In the genomic region with DNA sequence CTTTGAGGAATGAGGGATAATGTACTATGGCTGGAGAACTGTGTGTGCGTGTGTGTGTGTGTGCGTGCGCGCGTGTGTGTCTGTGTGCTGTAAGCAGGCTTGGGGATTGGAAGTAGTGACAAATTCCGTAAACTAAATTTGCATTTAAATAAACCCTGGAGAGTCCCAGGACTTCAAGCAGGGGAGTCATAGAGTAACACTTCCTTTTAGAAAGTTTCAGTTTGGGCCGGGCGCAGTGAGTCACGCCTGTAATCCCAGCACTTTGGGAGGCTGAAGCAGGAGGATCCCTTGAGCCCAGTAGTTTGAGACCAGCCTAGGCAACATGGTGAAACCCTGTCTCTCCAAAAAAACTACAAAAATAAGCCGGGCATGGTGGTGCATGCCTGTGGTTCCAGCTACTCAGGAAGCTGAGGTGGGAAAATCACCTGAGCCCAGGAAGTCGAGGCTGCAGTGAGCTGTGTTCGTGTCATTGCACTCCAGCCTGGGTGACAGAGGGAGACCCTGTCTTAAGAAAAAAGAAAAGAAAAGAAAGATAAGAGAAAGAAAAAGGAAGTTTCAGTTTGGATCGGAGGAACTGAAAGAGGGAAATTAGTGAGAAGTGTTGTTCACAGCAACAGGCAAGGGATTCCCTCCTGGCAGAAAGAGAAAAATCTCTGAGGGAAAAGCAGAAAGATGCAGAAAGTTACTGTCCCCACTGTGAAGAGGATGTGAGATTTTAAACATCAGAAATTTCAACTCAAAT, we compare ENCODE assay signal across 11 cellular contexts.
DNase-seq lines count a peak whose midpoint lies in the region; ATAC-seq and TF ChIP-seq lines count a peak whose summit lies in the region.
"Had no signal": no experiment of that assay in that cellular context is flagged by ENCODE, and none has a peak within 500 bp of the region (broad histone marks: within the 10 kb centered on the region; RNA-seq: fewer than 3 reads in every experiment).

No MANE protein-coding gene starts in this region.

- peak overlapping the region; percentile 83 for H3K27ac Mint-ChIP-seq in dendritic cell treated with granulocyte-macrophage colony-stimulating factor and Interleukin-4, amounts not matched to agents 40 ng/mL and 50 ng/mL, for 4 days
- H3K27ac Mint-ChIP-seq in activated CD8-positive, alpha-beta T cell treated with anti-CD3 and anti-CD28 coated beads, Interleukin-2, amount 10 ng/mL, durations not matched to agents 7 days and 5 days: no peak overlapping the region
- H3K27ac Mint-ChIP-seq in MCF 10A (ENCODE audit: low read depth, unreplicated experiment): no peak overlapping the region
- H3K27ac Mint-ChIP-seq: CD8-positive, alpha-beta memory T cell had no signal

- H3K36me3 Mint-ChIP-seq in dendritic cell treated with granulocyte-macrophage colony-stimulating factor and Interleukin-4, amounts not matched to agents 40 ng/mL and 50 ng/mL, for 4 days (ENCODE audit: low read depth): no peaks in the 10 kb centered on the region
- no peaks in the 10 kb centered on the region for H3K36me3 Mint-ChIP-seq in activated CD8-positive, alpha-beta T cell treated with anti-CD3 and anti-CD28 coated beads, Interleukin-2, amount 10 ng/mL, durations not matched to agents 7 days and 5 days (ENCODE audit: low read depth)
- H3K36me3 Mint-ChIP-seq in MCF 10A (ENCODE audit: insufficient read depth, unreplicated experiment): no peaks in the 10 kb centered on the region
- H3K36me3 Mint-ChIP-seq: CD8-positive, alpha-beta memory T cell had no signal

- H3K9me3 ChIP-seq in WERI-Rb-1 (ENCODE audit: severe bottlenecking): no peaks in the 10 kb centered on the region
- H3K9me3 ChIP-seq: upper lobe of right lung had no signal

- H3K27me3 Mint-ChIP-seq in dendritic cell treated with granulocyte-macrophage colony-stimulating factor and Interleukin-4, amounts not matched to agents 40 ng/mL and 50 ng/mL, for 4 days: no peaks in the 10 kb centered on the region
- no peaks in the 10 kb centered on the region for H3K27me3 Mint-ChIP-seq in activated CD8-positive, alpha-beta T cell treated with anti-CD3 and anti-CD28 coated beads, Interleukin-2, amount 10 ng/mL, durations not matched to agents 7 days and 5 days (ENCODE audit: low read depth)
- peaks cover 3% of the 10 kb centered on the region for H3K27me3 Mint-ChIP-seq in MCF 10A (ENCODE audit: insufficient read depth, unreplicated experiment)
- H3K27me3 Mint-ChIP-seq: CD8-positive, alpha-beta memory T cell had no signal

- no peak overlapping the region for H3K4me3 ChIP-seq in WERI-Rb-1 (ENCODE audit: low read depth, low read length)
- H3K4me3 ChIP-seq: upper lobe of right lung had no signal

- BruUV-seq in MCF 10A (replicated peaks; lab: Mats Ljungman, UMichigan): no TSS peak

- H3K27ac ChIP-seq in WERI-Rb-1: no peak overlapping the region
- H3K27ac ChIP-seq: upper lobe of right lung had no signal

- peak; percentile 10 for DNase-seq in GM13976 (ENCODE audit: low spot score)
- DNase-seq in activated CD8-positive, alpha-beta T cell treated with anti-CD3 and anti-CD28 coated beads, Interleukin-2, amount 10 ng/mL, durations not matched to agents 7 days and 5 days: no peak
- DNase-seq in WERI-Rb-1: no peak
- no peak for DNase-seq in MCF 10A (ENCODE audit: unreplicated experiment)
- DNase-seq in foreskin melanocyte: no peak
- DNase-seq: CD8-positive, alpha-beta memory T cell; stimulated activated CD4-positive, alpha-beta T cell treated with anti-CD3 and anti-CD28 coated beads, Interleukin-1b, Interleukin-23, amount 100 ng/mL, for 48 hours; upper lobe of right lung had no signal

- H3K27me3 ChIP-seq in WERI-Rb-1 (ENCODE audit: insufficient read depth, low read depth, severe bottlenecking): no peaks in the 10 kb centered on the region
- H3K27me3 ChIP-seq: upper lobe of right lung had no signal

- CTCF ChIA-PET in activated CD8-positive, alpha-beta T cell treated with anti-CD3 and anti-CD28 coated beads, Interleukin-2, amount 10 ng/mL, durations not matched to agents 7 days and 5 days (lab: Charles Lee): no interaction called here
- CTCF ChIA-PET in MCF 10A (lab: Yijun Ruan, JAX): no interaction called here

- ATAC-seq in GM21515 (IDR thresholded peaks at IDR 0.05; ENCODE audit: unreplicated experiment) (peak; percentile 78), HG03108 (IDR thresholded peaks at IDR 0.05; ENCODE audit: unreplicated experiment) (peak; percentile 71)
- ATAC-seq in activated CD8-positive, alpha-beta T cell treated with anti-CD3 and anti-CD28 coated beads, Interleukin-2, amount 10 ng/mL, durations not matched to agents 7 days and 5 days: no peak
- ATAC-seq: upper lobe of right lung had no signal

- peaks cover 8% of the 10 kb centered on the region for H3K9me3 Mint-ChIP-seq in dendritic cell treated with granulocyte-macrophage colony-stimulating factor and Interleukin-4, amounts not matched to agents 40 ng/mL and 50 ng/mL, for 4 days
- H3K9me3 Mint-ChIP-seq in activated CD8-positive, alpha-beta T cell treated with anti-CD3 and anti-CD28 coated beads, Interleukin-2, amount 10 ng/mL, durations not matched to agents 7 days and 5 days (ENCODE audit: insufficient read depth): no peaks in the 10 kb centered on the region
- no peaks in the 10 kb centered on the region for H3K9me3 Mint-ChIP-seq in MCF 10A (ENCODE audit: unreplicated experiment)

- peak overlapping the region; percentile 59 for H3K4me3 Mint-ChIP-seq in dendritic cell treated with granulocyte-macrophage colony-stimulating factor and Interleukin-4, amounts not matched to agents 40 ng/mL and 50 ng/mL, for 4 days
- H3K4me3 Mint-ChIP-seq in activated CD8-positive, alpha-beta T cell treated with anti-CD3 and anti-CD28 coated beads, Interleukin-2, amount 10 ng/mL, durations not matched to agents 7 days and 5 days: no peak overlapping the region
- no peak overlapping the region for H3K4me3 Mint-ChIP-seq in MCF 10A (ENCODE audit: unreplicated experiment)
- H3K4me3 Mint-ChIP-seq: CD8-positive, alpha-beta memory T cell had no signal

- no peaks in the 10 kb centered on the region for H3K36me3 ChIP-seq in WERI-Rb-1
- H3K36me3 ChIP-seq: upper lobe of right lung had no signal

- TF ChIP-seq CTCF in GM13976 (IDR thresholded peaks at IDR 0.05; ENCODE audit: borderline replicate concordance, control extremely low read depth, extremely low read depth, insufficient read depth, missing control alignments) (no peak), WERI-Rb-1 (IDR thresholded peaks at IDR 0.05; ENCODE audit: low read depth, low read length) (no peak), MCF 10A (IDR thresholded peaks at IDR 0.05; ENCODE audit: unreplicated experiment) (no peak)

- peaks cover 31% of the 10 kb centered on the region for H3K4me1 Mint-ChIP-seq in dendritic cell treated with granulocyte-macrophage colony-stimulating factor and Interleukin-4, amounts not matched to agents 40 ng/mL and 50 ng/mL, for 4 days (ENCODE audit: low read depth)
- no peaks in the 10 kb centered on the region for H3K4me1 Mint-ChIP-seq in activated CD8-positive, alpha-beta T cell treated with anti-CD3 and anti-CD28 coated beads, Interleukin-2, amount 10 ng/mL, durations not matched to agents 7 days and 5 days (ENCODE audit: low read depth)
- H3K4me1 Mint-ChIP-seq in MCF 10A (ENCODE audit: insufficient read depth, unreplicated experiment): no peaks in the 10 kb centered on the region
- H3K4me1 Mint-ChIP-seq: CD8-positive, alpha-beta memory T cell had no signal

- in situ Hi-C loops in GM13976 (cut with MboI; ENCODE audit: low sequenced_read_pairs, unreplicated experiment): no loop called here

- intact Hi-C loops in dendritic cell treated with granulocyte-macrophage colony-stimulating factor and Interleukin-4, amounts not matched to agents 40 ng/mL and 50 ng/mL, for 4 days (cut with micrococcal nuclease): no loop called here
- intact Hi-C loops in MCF 10A (cut with micrococcal nuclease): no loop called here

- POLR2A ChIA-PET in activated CD8-positive, alpha-beta T cell treated with anti-CD3 and anti-CD28 coated beads, Interleukin-2, amount 10 ng/mL, durations not matched to agents 7 days and 5 days (lab: Charles Lee): no interaction called here
- POLR2A ChIA-PET in MCF 10A (lab: Yijun Ruan, JAX): no interaction called here
